10 cellular contexts compared by ENCODE assay signal in genomic region chr5:116086309-116086708, GRCh38. TPM values are rescaled to one million over a fixed set of nuclear protein-coding genes. Genes with fewer than 3 reads are reported as not detected.
DNase-seq lines count a peak whose midpoint lies in the region; ATAC-seq and TF ChIP-seq lines count a peak whose summit lies in the region.
"Not testable (repeated sequence)": the region's sequence is repeated elsewhere in the genome, so short reads cannot be mapped to it uniquely, and the experiment has no call there.
"Had no signal": no experiment of that assay in that cellular context is flagged by ENCODE, and none has a peak within 500 bp of the region (broad histone marks: within the 10 kb centered on the region; RNA-seq: fewer than 3 reads in every experiment).

No MANE protein-coding gene starts in this region.

- H3K4me3 Mint-ChIP-seq in CD4-positive, alpha-beta memory T cell: peak overlapping the region; percentile 77 to 96 (median 95)
- H3K4me3 Mint-ChIP-seq in IgD-negative memory B cell (peak overlapping the region in 3 of 4 donors; percentile 59 to 93 (median 88)), T-cell (peak overlapping the region; percentile 91 to 95 (median 93)), chondrocyte (ENCODE audit: unreplicated experiment) (peak overlapping the region; percentile 82), immature natural killer cell (peak overlapping the region; percentile 76 to 96 (median 93)), neural progenitor cell (peak overlapping the region; percentile 98), type B pancreatic cell (peak overlapping the region; percentile 96)
- H3K4me3 Mint-ChIP-seq in activated T-helper 17 cell treated with anti-CD3 and anti-CD28 coated beads, Interleukin-2, amount 50 U/mL, for 72 hours: peak overlapping the region; percentile 90

- not testable (repeated sequence) for H3K36me3 ChIP-seq in CD4-positive, alpha-beta memory T cell (ENCODE audit: insufficient read depth, low read length); neural progenitor cell

- peaks cover 33% of the 10 kb centered on the region for H3K4me1 ChIP-seq in CD4-positive, alpha-beta memory T cell (ENCODE audit: insufficient read depth, low read length)
- H3K4me1 ChIP-seq in neural progenitor cell: peaks cover 12% of the 10 kb centered on the region

- not testable (repeated sequence) for H3F3A ChIP-seq in neural progenitor cell (ENCODE audit: low read depth)

- not testable (repeated sequence) for H3K27ac ChIP-seq in CD4-positive, alpha-beta memory T cell (ENCODE audit: low read depth, low read length); neural progenitor cell

- peak overlapping the region; percentile 89 for H3K4me2 ChIP-seq in neural progenitor cell

- TF ChIP-seq CTCF in chondrocyte (IDR thresholded peaks at IDR 0.05); neural progenitor cell (IDR thresholded peaks at IDR 0.05); type B pancreatic cell (conservative IDR thresholded peaks at IDR 0.05): not testable (repeated sequence)

- H3K4me1 Mint-ChIP-seq in CD4-positive, alpha-beta memory T cell: peaks cover 31 to 59% (median 42%) of the 10 kb centered on the region in 4 donors
- peaks cover 29 to 35% (median 31%) of the 10 kb centered on the region in 3 donors for H3K4me1 Mint-ChIP-seq in IgD-negative memory B cell
- H3K4me1 Mint-ChIP-seq in T-cell: peaks cover 61 to 66% (median 62%) of the 10 kb centered on the region in 3 donors
- H3K4me1 Mint-ChIP-seq in activated T-helper 17 cell treated with anti-CD3 and anti-CD28 coated beads, Interleukin-2, amount 50 U/mL, for 72 hours: peaks cover 16% of the 10 kb centered on the region
- peaks cover 25% of the 10 kb centered on the region for H3K4me1 Mint-ChIP-seq in chondrocyte (ENCODE audit: low read depth)
- peaks cover 26 to 61% of the 10 kb centered on the region in 2 donors for H3K4me1 Mint-ChIP-seq in immature natural killer cell
- peaks cover 16% of the 10 kb centered on the region for H3K4me1 Mint-ChIP-seq in neural progenitor cell
- H3K4me1 Mint-ChIP-seq in type B pancreatic cell (ENCODE audit: unreplicated experiment): peaks cover 21% of the 10 kb centered on the region

- H3K36me3 Mint-ChIP-seq in CD4-positive, alpha-beta memory T cell: peaks cover 25 to 33% of the 10 kb centered on the region in 2 donors
- not testable (repeated sequence) for H3K36me3 Mint-ChIP-seq in IgD-negative memory B cell; chondrocyte (ENCODE audit: low read depth); neural progenitor cell
- H3K36me3 Mint-ChIP-seq in T-cell (peaks cover 26% of the 10 kb centered on the region), immature natural killer cell (peaks cover 4 to 27% (median 14%) of the 10 kb centered on the region in 3 donors), type B pancreatic cell (peaks cover 15% of the 10 kb centered on the region)
- H3K36me3 Mint-ChIP-seq in activated T-helper 17 cell treated with anti-CD3 and anti-CD28 coated beads, Interleukin-2, amount 50 U/mL, for 72 hours (ENCODE audit: low read depth): peaks cover 36% of the 10 kb centered on the region

- POLR2A ChIA-PET in CD4-positive, alpha-beta memory T cell (lab: Charles Lee; ENCODE audit: partially characterized antibody): interaction anchor here (2.2 to 3.0 kb wide), 2 partner anchors 460 to 542 kb away, joined by 7 to 11 read pairs; partner anchors contain the start of genes FEM1C and TMED7
- POLR2A ChIA-PET in T-cell (lab: Charles Lee): not testable (repeated sequence)

- H3K79me2 ChIP-seq in neural progenitor cell (ENCODE audit: low read depth): peaks cover 28% of the 10 kb centered on the region

- not testable (repeated sequence) for H4K20me1 ChIP-seq in neural progenitor cell (ENCODE audit: low read depth)

- not testable (repeated sequence) for H3K9me3 Mint-ChIP-seq in CD4-positive, alpha-beta memory T cell; IgD-negative memory B cell; T-cell; activated T-helper 17 cell treated with anti-CD3 and anti-CD28 coated beads, Interleukin-2, amount 50 U/mL, for 72 hours; chondrocyte (ENCODE audit: low read depth); immature natural killer cell; neural progenitor cell; type B pancreatic cell

- H3K4me3 ChIP-seq in CD4-positive, alpha-beta memory T cell (ENCODE audit: low read length in 2 of 2): not testable (repeated sequence)
- peak overlapping the region; percentile 76 for H3K4me3 ChIP-seq in neural progenitor cell

- H3K9me3 ChIP-seq in CD4-positive, alpha-beta memory T cell (ENCODE audit: control insufficient read depth in 1 of 2, low read length in 2 of 2); neural progenitor cell (ENCODE audit: low read depth): not testable (repeated sequence)

- not testable (repeated sequence) for H3K9ac ChIP-seq in neural progenitor cell

- not testable (repeated sequence) for H2AFZ ChIP-seq in neural progenitor cell (replicated peaks)

- intact Hi-C loops in CD4-positive, alpha-beta memory T cell (cut with micrococcal nuclease): not testable (repeated sequence)

- CTCF ChIA-PET in CD4-positive, alpha-beta memory T cell (lab: Charles Lee; ENCODE audit: partially characterized antibody): interaction anchor here (2.7 kb wide), 1 partner anchor 17 kb away, joined by 7 read pairs; no protein-coding TSS in a partner anchor
- CTCF ChIA-PET in T-cell (lab: Charles Lee): not testable (repeated sequence)

- DNase-seq in CD4-positive, alpha-beta memory T cell; T-cell; chondrocyte (ENCODE audit: low spot score); immature natural killer cell; neural progenitor cell (ENCODE audit: low spot score); type B pancreatic cell (ENCODE audit: extremely low spot score, unreplicated experiment): not testable (repeated sequence)

- not testable (repeated sequence) for H3K27me3 Mint-ChIP-seq in CD4-positive, alpha-beta memory T cell; IgD-negative memory B cell; T-cell; activated T-helper 17 cell treated with anti-CD3 and anti-CD28 coated beads, Interleukin-2, amount 50 U/mL, for 72 hours; chondrocyte (ENCODE audit: low read depth); neural progenitor cell (ENCODE audit: insufficient read depth, low read depth); type B pancreatic cell
- peaks cover 3 to 12% (median 8%) of the 10 kb centered on the region in 3 donors for H3K27me3 Mint-ChIP-seq in immature natural killer cell (ENCODE audit: low read depth in 3 of 3)

- not testable (repeated sequence) for ATAC-seq in T-cell (replicated peaks in 1 of 4); activated T-helper 17 cell treated with anti-CD3 and anti-CD28 coated beads, Interleukin-2, amount 50 U/mL, for 72 hours (replicated peaks)

- not testable (repeated sequence) for H3K27me3 ChIP-seq in CD4-positive, alpha-beta memory T cell (ENCODE audit: insufficient read depth, low read length); neural progenitor cell

- H3K27ac Mint-ChIP-seq in CD4-positive, alpha-beta memory T cell: peak overlapping the region in 6 of 7 donors; percentile 62 to 99 (median 95)
- H3K27ac Mint-ChIP-seq in IgD-negative memory B cell: peak overlapping the region in 2 of 3 donors; percentile 90 to 100
- peak overlapping the region in 1 of 2 donors; percentile 65 for H3K27ac Mint-ChIP-seq in T-cell
- not testable (repeated sequence) for H3K27ac Mint-ChIP-seq in activated T-helper 17 cell treated with anti-CD3 and anti-CD28 coated beads, Interleukin-2, amount 50 U/mL, for 72 hours; chondrocyte (ENCODE audit: unreplicated experiment); neural progenitor cell; type B pancreatic cell
- H3K27ac Mint-ChIP-seq in immature natural killer cell: peak overlapping the region; percentile 50 to 98 (median 94)

RNA-seq across cellular contexts. Expression of gene COMMD10, which starts 1.5 kb away (rescaled TPM):
- total RNA-seq in CD4-positive, alpha-beta memory T cell: 10 to 100 TPM; 31.4 to 32.0 TPM
- 10 to 100 TPM; 38.4 to 54.3 TPM for polyA plus RNA-seq in CD4-positive, alpha-beta memory T cell
- polyA plus RNA-seq in IgD-negative memory B cell: 39.4 TPM
- total RNA-seq in T-cell: 10 to 100 TPM; 25.7 to 36.9 (median 26.1) TPM
- 10 to 100 TPM; 17.7 to 19.1 TPM for total RNA-seq in activated T-helper 17 cell treated with anti-CD3 and anti-CD28 coated beads, Interleukin-2, amount 50 U/mL, for 72 hours
- total RNA-seq in chondrocyte: 18.0 to 23.0 TPM (median 18.6 TPM) in 3 replicates
- polyA plus RNA-seq in immature natural killer cell: 10 to 100 TPM; 48.8 to 69.1 (median 51.4) TPM
- total RNA-seq in neural progenitor cell (ENCODE audit: low replicate concordance): 46.6 and 77.0 TPM in 2 replicates
- total RNA-seq in type B pancreatic cell (ENCODE audit: low replicate concordance): 21.8 and 28.6 TPM in 2 replicates

RNA-seq across cellular contexts. Expression of gene ARL14EPL, which starts 54.0 kb away (rescaled TPM):
- not detected for total RNA-seq in CD4-positive, alpha-beta memory T cell
- polyA plus RNA-seq in CD4-positive, alpha-beta memory T cell: not detected
- polyA plus RNA-seq in IgD-negative memory B cell (0.69 TPM), immature natural killer cell (not detected)
- total RNA-seq in T-cell (not detected), chondrocyte (not detected in 3 replicates), neural progenitor cell (ENCODE audit: low replicate concordance) (not detected in 2 replicates), type B pancreatic cell (ENCODE audit: low replicate concordance) (not detected in 2 replicates)
- total RNA-seq in activated T-helper 17 cell treated with anti-CD3 and anti-CD28 coated beads, Interleukin-2, amount 50 U/mL, for 72 hours: not detected
- total RNA-seq: left lung, urinary bladder had no signal
- polyA plus RNA-seq: urinary bladder had no signal
